In genomic region chr2:25313711-25314513, GRCh38 we compare ENCODE assay signal across 8 cellular contexts. TPM values are rescaled to one million over a fixed set of nuclear protein-coding genes. Genes with fewer than 3 reads are reported as not detected.
DNase-seq lines count a peak whose midpoint lies in the region; ATAC-seq and TF ChIP-seq lines count a peak whose summit lies in the region.

No MANE protein-coding gene starts in this region.

- peaks cover 47% of the 10 kb centered on the region for H3K4me1 Mint-ChIP-seq in T-helper 2 cell treated with Interferon-gamma antibody and Interleukin-4, amounts not matched to agents 5 μg/mL and 100 μg/mL, for 36 hours (ENCODE audit: low read depth)
- peaks cover 33 to 43% of the 10 kb centered on the region in 2 donors for H3K4me1 Mint-ChIP-seq in immature natural killer cell
- peaks cover 51% of the 10 kb centered on the region for H3K4me1 Mint-ChIP-seq in CD14-positive monocyte

- TF ChIP-seq CTCF in cardiac muscle cell (IDR thresholded peaks at IDR 0.05; ENCODE audit: low read depth, low read length) (no peak), CD14-positive monocyte (IDR thresholded peaks at IDR 0.05) (no peak)

- peaks cover 24% of the 10 kb centered on the region for H3K4me1 ChIP-seq in cardiac muscle cell (ENCODE audit: low read depth)
- H3K4me1 ChIP-seq in thymus (ENCODE audit: control insufficient read depth, insufficient read depth, low read length), result peaks cover 25% of the 10 kb centered on the region

- H3K36me3 Mint-ChIP-seq in T-helper 2 cell treated with Interferon-gamma antibody and Interleukin-4, amounts not matched to agents 5 μg/mL and 100 μg/mL, for 36 hours (ENCODE audit: low read depth), result peaks cover 21% of the 10 kb centered on the region
- H3K36me3 Mint-ChIP-seq in immature natural killer cell (no peaks in the 10 kb centered on the region), CD14-positive monocyte (peaks cover 25 to 35% of the 10 kb centered on the region in 2 donors)

- peak overlapping the region; percentile 96 for H3K27ac Mint-ChIP-seq in T-helper 2 cell treated with Interferon-gamma antibody and Interleukin-4, amounts not matched to agents 5 μg/mL and 100 μg/mL, for 36 hours
- peak overlapping the region in 4 of 6 donors; percentile 78 to 85 (median 80) for H3K27ac Mint-ChIP-seq in immature natural killer cell
- peak overlapping the region in 1 of 7 donors; percentile 54 for H3K27ac Mint-ChIP-seq in CD14-positive monocyte

- ATAC-seq in left ventricle myocardium superior, result no peak
- no peak for ATAC-seq in HG03469 (IDR thresholded peaks at IDR 0.05; ENCODE audit: unreplicated experiment)

- intact Hi-C loops in left ventricle myocardium superior (cut with micrococcal nuclease) (no loop called here), CD14-positive monocyte (cut with micrococcal nuclease) (loop anchor here in 1 of 2 donors (5.0 kb wide), 1 partner anchor 37 kb away; no protein-coding TSS in a partner anchor)

- H3K4me3 ChIP-seq in cardiac muscle cell, result no peak overlapping the region
- H3K4me3 ChIP-seq in thymus (ENCODE audit: low read length), result no peak overlapping the region

- WGBS in thymus, result 90% methylated on average over 27 of the region's 27 CpGs

- H3K4me3 Mint-ChIP-seq in T-helper 2 cell treated with Interferon-gamma antibody and Interleukin-4, amounts not matched to agents 5 μg/mL and 100 μg/mL, for 36 hours, result peak overlapping the region; percentile 87
- H3K4me3 Mint-ChIP-seq in immature natural killer cell (peak overlapping the region in 2 of 5 donors; percentile 61 to 64), CD14-positive monocyte (no peak overlapping the region)

- no peaks in the 10 kb centered on the region for H3K9me3 ChIP-seq in cardiac muscle cell (ENCODE audit: low read depth)
- H3K9me3 ChIP-seq in thymus (ENCODE audit: control insufficient read depth), result no peaks in the 10 kb centered on the region

- H3K36me3 ChIP-seq in cardiac muscle cell (no peaks in the 10 kb centered on the region), thymus (ENCODE audit: control insufficient read depth, insufficient read depth) (peaks cover 12% of the 10 kb centered on the region)

- H3K27me3 Mint-ChIP-seq in T-helper 2 cell treated with Interferon-gamma antibody and Interleukin-4, amounts not matched to agents 5 μg/mL and 100 μg/mL, for 36 hours (ENCODE audit: low read depth), result no peaks in the 10 kb centered on the region
- H3K27me3 Mint-ChIP-seq in immature natural killer cell (ENCODE audit: low read depth in 3 of 3) (peaks cover under 1 to 2% (median 1%) of the 10 kb centered on the region in 3 donors), CD14-positive monocyte (ENCODE audit: low read depth in 3 of 3) (peaks cover 0 to 8% (median 0%) of the 10 kb centered on the region in 3 donors)

- no peaks in the 10 kb centered on the region for H3K27me3 ChIP-seq in cardiac muscle cell
- H3K27me3 ChIP-seq in thymus (ENCODE audit: control insufficient read depth, insufficient read depth), result no peaks in the 10 kb centered on the region

- no peaks in the 10 kb centered on the region for H3K9me3 Mint-ChIP-seq in T-helper 2 cell treated with Interferon-gamma antibody and Interleukin-4, amounts not matched to agents 5 μg/mL and 100 μg/mL, for 36 hours
- H3K9me3 Mint-ChIP-seq in immature natural killer cell (peaks cover 0 to 1% (median 0%) of the 10 kb centered on the region in 6 donors), CD14-positive monocyte (no peaks in the 10 kb centered on the region)

- DNase-seq in cardiac muscle cell (ENCODE audit: low read depth in 1 of 2, low spot score in 1 of 2) (no peak), left ventricle myocardium superior (no peak), immature natural killer cell (no peak), CD14-positive monocyte (ENCODE audit: low spot score) (no peak), NCI-H774 (lab: John Stamatoyannopoulos, UW) (no peak)
- no peak for DNase-seq in T-helper 2 cell treated with Interferon-gamma antibody and Interleukin-4, amounts not matched to agents 5 μg/mL and 100 μg/mL, for 36 hours (ENCODE audit: low spot score)

- H3K27ac ChIP-seq in cardiac muscle cell (peak overlapping the region; percentile 94), thymus (ENCODE audit: low read depth) (peak overlapping the region; percentile 64)

RNA-seq across cellular contexts. Expression of gene DNMT3A, which starts 27.8 kb away (rescaled TPM):
- total RNA-seq in cardiac muscle cell (90.6 and 116 TPM in 2 replicates), left ventricle myocardium superior (21.1 TPM)
- polyA plus RNA-seq in cardiac muscle cell (52.9 and 65.4 TPM in 2 replicates), immature natural killer cell (10 to 100 TPM in 1 of 3 donors, 1 to 10 TPM in 2; 9.4 to 15.9 (median 9.9) TPM), thymus (22.7 TPM), CD14-positive monocyte (1 to 10 TPM; 1.7 to 2.7 TPM)
